Comparison of ENCODE assay signal across 21 cellular contexts in the genomic region with DNA sequence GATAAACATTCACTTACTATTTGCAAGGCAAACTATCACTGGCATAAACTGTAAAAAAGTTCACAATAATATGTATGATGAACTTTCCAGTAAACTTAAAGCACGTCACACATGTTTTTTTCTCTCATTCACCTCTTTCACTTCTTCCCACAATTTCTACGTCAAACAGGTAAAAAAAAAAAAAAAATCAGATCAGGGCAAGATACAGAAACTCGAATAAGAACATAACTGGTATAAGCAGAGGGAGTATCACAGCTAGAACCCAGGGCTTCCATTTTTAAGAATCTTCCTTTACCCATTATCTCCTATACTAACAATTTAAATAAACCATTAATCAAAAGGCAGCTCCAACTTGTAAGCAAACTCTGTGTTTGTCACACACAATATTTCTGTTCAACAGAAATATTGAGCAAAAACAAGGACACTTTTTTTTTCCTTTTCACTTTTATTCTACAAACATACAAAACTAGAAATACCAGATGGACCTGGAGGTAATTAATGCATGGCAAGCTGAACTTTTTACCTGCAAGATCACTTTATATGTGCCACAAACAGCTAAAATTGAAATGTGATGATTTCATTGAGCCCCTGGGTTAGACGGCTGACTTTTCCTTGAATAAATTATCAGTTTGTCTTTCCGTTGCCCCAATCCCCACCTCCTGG. TPM values are rescaled to one million over a fixed set of nuclear protein-coding genes. Genes with fewer than 3 reads are reported as not detected.
DNase-seq lines count a peak whose midpoint lies in the region; ATAC-seq and TF ChIP-seq lines count a peak whose summit lies in the region.
"Had no signal": no experiment of that assay in that cellular context is flagged by ENCODE, and none has a peak within 500 bp of the region (broad histone marks: within the 10 kb centered on the region; RNA-seq: fewer than 3 reads in every experiment).

No MANE protein-coding gene starts in this region.

- H3K36me3 ChIP-seq in GM23338 (ENCODE audit: insufficient read depth) (no peaks in the 10 kb centered on the region), hepatocyte (replicated peaks; ENCODE audit: insufficient read depth, low read depth) (no peaks in the 10 kb centered on the region)
- H3K36me3 ChIP-seq: BLaER1 treated with 17β-estradiol and CSF1 and Interleukin-3, amounts not matched to agents 10 nM and 100 nM had no signal

- H3K4me1 ChIP-seq in GM23338 (ENCODE audit: insufficient read depth) (peaks cover 12% of the 10 kb centered on the region), hepatocyte (ENCODE audit: insufficient read depth) (no peaks in the 10 kb centered on the region)
- H3K4me1 ChIP-seq: psoas muscle had no signal

- H3K9me3 ChIP-seq in hepatocyte (ENCODE audit: low read depth) = no peaks in the 10 kb centered on the region
- H3K9me3 ChIP-seq: BLaER1 treated with 17β-estradiol and CSF1 and Interleukin-3, amounts not matched to agents 10 nM and 100 nM; psoas muscle had no signal

- H3K27me3 Mint-ChIP-seq in activated CD4-positive, alpha-beta T cell treated with anti-CD3 and anti-CD28 coated beads, Interleukin-2, amount 10 ng/mL, durations not matched to agents 7 days and 5 days = no peaks in the 10 kb centered on the region
- peaks cover 8% of the 10 kb centered on the region for H3K27me3 Mint-ChIP-seq in GM23338 (ENCODE audit: insufficient read depth, low read depth, poor library complexity)
- H3K27me3 Mint-ChIP-seq in activated CD4-positive, alpha-beta memory T cell treated with anti-CD3 and anti-CD28 coated beads, Interleukin-2, amount 10 ng/mL, durations not matched to agents 7 days and 5 days = no peaks in the 10 kb centered on the region

- TF ChIP-seq CTCF in GM23338 (conservative IDR thresholded peaks at IDR 0.05; ENCODE audit: low read depth in 2 of 2) (no peak), hepatocyte (IDR thresholded peaks at IDR 0.05; ENCODE audit: poor library complexity) (no peak)

- no peaks in the 10 kb centered on the region for H4K20me1 ChIP-seq in GM23338 (replicated peaks; ENCODE audit: insufficient read depth)
- H4K20me1 ChIP-seq in hepatocyte (ENCODE audit: insufficient read depth, poor library complexity, severe bottlenecking) = no peaks in the 10 kb centered on the region
- H4K20me1 ChIP-seq: BLaER1 treated with 17β-estradiol and CSF1 and Interleukin-3, amounts not matched to agents 10 nM and 100 nM had no signal

- 81% methylated on average over 5 of the region's 5 CpGs for WGBS in hepatocyte (ENCODE audit: low lambda C conversion rate, missing lambda C conversion rate)

- H3K27ac Mint-ChIP-seq in activated CD4-positive, alpha-beta T cell treated with anti-CD3 and anti-CD28 coated beads, Interleukin-2, amount 10 ng/mL, durations not matched to agents 7 days and 5 days = peak overlapping the region; percentile 60
- H3K27ac Mint-ChIP-seq in GM23338 = peak overlapping the region; percentile 52
- peak overlapping the region; percentile 60 for H3K27ac Mint-ChIP-seq in activated CD4-positive, alpha-beta memory T cell treated with anti-CD3 and anti-CD28 coated beads, Interleukin-2, amount 10 ng/mL, durations not matched to agents 7 days and 5 days

- ATAC-seq in GM23338 = no peak
- no peak for ATAC-seq in HG02798 (IDR thresholded peaks at IDR 0.05; ENCODE audit: poor library complexity, unreplicated experiment)
- ATAC-seq: psoas muscle had no signal

- no peak overlapping the region for H3K4me3 Mint-ChIP-seq in activated CD4-positive, alpha-beta T cell treated with anti-CD3 and anti-CD28 coated beads, Interleukin-2, amount 10 ng/mL, durations not matched to agents 7 days and 5 days
- H3K4me3 Mint-ChIP-seq in GM23338 = no peak overlapping the region
- H3K4me3 Mint-ChIP-seq in activated CD4-positive, alpha-beta memory T cell treated with anti-CD3 and anti-CD28 coated beads, Interleukin-2, amount 10 ng/mL, durations not matched to agents 7 days and 5 days = no peak overlapping the region
- H3K4me3 Mint-ChIP-seq: neural crest cell had no signal

- H3F3A ChIP-seq in GM23338 (replicated peaks; ENCODE audit: low read depth) = no peaks in the 10 kb centered on the region

- H3K4me1 Mint-ChIP-seq in activated CD4-positive, alpha-beta T cell treated with anti-CD3 and anti-CD28 coated beads, Interleukin-2, amount 10 ng/mL, durations not matched to agents 7 days and 5 days = peaks cover 26% of the 10 kb centered on the region
- peaks cover 20% of the 10 kb centered on the region for H3K4me1 Mint-ChIP-seq in GM23338
- peaks cover 36% of the 10 kb centered on the region for H3K4me1 Mint-ChIP-seq in activated CD4-positive, alpha-beta memory T cell treated with anti-CD3 and anti-CD28 coated beads, Interleukin-2, amount 10 ng/mL, durations not matched to agents 7 days and 5 days

- H3K27me3 ChIP-seq in GM23338 (ENCODE audit: insufficient read depth) = no peaks in the 10 kb centered on the region
- no peaks in the 10 kb centered on the region for H3K27me3 ChIP-seq in hepatocyte
- H3K27me3 ChIP-seq: BLaER1 treated with 17β-estradiol and CSF1 and Interleukin-3, amounts not matched to agents 10 nM and 100 nM had no signal

- no peaks in the 10 kb centered on the region for H3K9me2 ChIP-seq in GM23338 (ENCODE audit: insufficient read depth)
- no peaks in the 10 kb centered on the region for H3K9me2 ChIP-seq in hepatocyte (replicated peaks; ENCODE audit: insufficient read depth)

- H3K79me2 ChIP-seq in GM23338 (replicated peaks; ENCODE audit: insufficient read depth) (no peaks in the 10 kb centered on the region), hepatocyte (no peaks in the 10 kb centered on the region)

- H3K27ac ChIP-seq in GM23338 (ENCODE audit: low read depth) (no peak overlapping the region; the same call in 1 of the 2 replicates), hepatocyte (peak overlapping the region; percentile 58)
- H3K27ac ChIP-seq: BLaER1 treated with 17β-estradiol and CSF1 and Interleukin-3, amounts not matched to agents 10 nM and 100 nM; HL-60; psoas muscle; skin epidermis had no signal

- POLR2A ChIA-PET in activated CD4-positive, alpha-beta T cell treated with anti-CD3 and anti-CD28 coated beads, Interleukin-2, amount 10 ng/mL, durations not matched to agents 7 days and 5 days (lab: Charles Lee) = no interaction called here
- POLR2A ChIA-PET in activated CD4-positive, alpha-beta memory T cell treated with anti-CD3 and anti-CD28 coated beads, Interleukin-2, amount 10 ng/mL, durations not matched to agents 7 days and 5 days (lab: Charles Lee) = interaction anchor here (0.7 to 1.4 kb wide), 3 partner anchors 16 to 507 kb away, joined by 3 to 6 read pairs (median 4); no protein-coding TSS in a partner anchor

- no peaks in the 10 kb centered on the region for H3K9me3 Mint-ChIP-seq in activated CD4-positive, alpha-beta T cell treated with anti-CD3 and anti-CD28 coated beads, Interleukin-2, amount 10 ng/mL, durations not matched to agents 7 days and 5 days
- no peaks in the 10 kb centered on the region for H3K9me3 Mint-ChIP-seq in GM23338
- peaks cover 2% of the 10 kb centered on the region for H3K9me3 Mint-ChIP-seq in activated CD4-positive, alpha-beta memory T cell treated with anti-CD3 and anti-CD28 coated beads, Interleukin-2, amount 10 ng/mL, durations not matched to agents 7 days and 5 days
- H3K9me3 Mint-ChIP-seq: neural crest cell had no signal

- H3K4me2 ChIP-seq in GM23338 (no peak overlapping the region), hepatocyte (no peak overlapping the region)
- H3K4me2 ChIP-seq: BLaER1 treated with 17β-estradiol and CSF1 and Interleukin-3, amounts not matched to agents 10 nM and 100 nM had no signal

- H3K4me3 ChIP-seq in GM23338 = no peak overlapping the region
- no peak overlapping the region for H3K4me3 ChIP-seq in hepatocyte
- H3K4me3 ChIP-seq: BLaER1 treated with 17β-estradiol and CSF1 and Interleukin-3, amounts not matched to agents 10 nM and 100 nM; psoas muscle; skin epidermis had no signal

- CTCF ChIA-PET in activated CD4-positive, alpha-beta T cell treated with anti-CD3 and anti-CD28 coated beads, Interleukin-2, amount 10 ng/mL, durations not matched to agents 7 days and 5 days (lab: Charles Lee) = interaction anchor here (0.6 to 1.6 kb wide), 6 partner anchors 10 to 283 kb away, joined by 3 to 5 read pairs (median 4); no protein-coding TSS in a partner anchor
- CTCF ChIA-PET in activated CD4-positive, alpha-beta memory T cell treated with anti-CD3 and anti-CD28 coated beads, Interleukin-2, amount 10 ng/mL, durations not matched to agents 7 days and 5 days (lab: Charles Lee) = interaction anchor here (0.6 to 1.6 kb wide), 4 partner anchors 28 to 139 kb away, joined by 3 to 4 read pairs (median 3); no protein-coding TSS in a partner anchor

- H3K36me3 Mint-ChIP-seq in activated CD4-positive, alpha-beta T cell treated with anti-CD3 and anti-CD28 coated beads, Interleukin-2, amount 10 ng/mL, durations not matched to agents 7 days and 5 days (ENCODE audit: low read depth) = no peaks in the 10 kb centered on the region
- no peaks in the 10 kb centered on the region for H3K36me3 Mint-ChIP-seq in GM23338 (ENCODE audit: low read depth)
- no peaks in the 10 kb centered on the region for H3K36me3 Mint-ChIP-seq in activated CD4-positive, alpha-beta memory T cell treated with anti-CD3 and anti-CD28 coated beads, Interleukin-2, amount 10 ng/mL, durations not matched to agents 7 days and 5 days (ENCODE audit: low read depth)

- peak overlapping the region; percentile 67; the same call in 1 of the 2 replicates for H2AFZ ChIP-seq in GM23338
- no peak overlapping the region for H2AFZ ChIP-seq in hepatocyte

- DNase-seq in activated CD4-positive, alpha-beta T cell treated with anti-CD3 and anti-CD28 coated beads, Interleukin-2, amount 10 ng/mL, durations not matched to agents 7 days and 5 days = no peak
- no peak for DNase-seq in activated CD4-positive, alpha-beta T cell treated with anti-CD3 and anti-CD28 coated beads, Interleukin-2, amount 50 U/mL, for 48 hours
- no peak for DNase-seq in GM23338 (ENCODE audit: low spot score)
- no peak for DNase-seq in activated CD4-positive, alpha-beta memory T cell treated with anti-CD3 and anti-CD28 coated beads, Interleukin-2, amount 10 ng/mL, durations not matched to agents 7 days and 5 days
- no peak for DNase-seq in hepatocyte (ENCODE audit: low spot score)
- no peak for DNase-seq in NCI-H2196 (lab: John Stamatoyannopoulos, UW; ENCODE audit: unreplicated experiment)
- no peak for DNase-seq in hypothalamus (lab: John Stamatoyannopoulos, UW)
- DNase-seq: activated CD4-positive, CD25-positive, alpha-beta regulatory T cell treated with anti-CD3 and anti-CD28 coated beads, Interleukin-2, amount 50 U/mL, for 72 hours; amniotic stem cell; caudate nucleus; DMS 273 treated with DMSO at 0.1 percent for 48 hours; NCI-H1694 treated with DMSO at 0.1 percent for 48 hours; NCI-H345; psoas muscle; stimulated activated CD4-positive, alpha-beta T cell treated with anti-CD3 and anti-CD28 coated beads, Interleukin-4, amount 100 ng/mL, for 1 hour; T-helper 9 cell had no signal

RNA-seq across cellular contexts. Expression of gene NSUN7, which starts 47.5 kb away (rescaled TPM):
- not detected for total RNA-seq in activated CD4-positive, alpha-beta T cell treated with anti-CD3 and anti-CD28 coated beads, Interleukin-2, amount 10 ng/mL, durations not matched to agents 7 days and 5 days
- total RNA-seq in GM23338 (2014; rRNA removed; shearing (Covaris generic)) = 28.8 and 31.3 TPM in 2 replicates
- polyA plus RNA-seq in GM23338 (2016; fragmentation: Nextera tagmentation; extraction: Ambion mirVana) = 27.3 and 29.0 TPM in 2 replicates
- total RNA-seq in activated CD4-positive, alpha-beta memory T cell treated with anti-CD3 and anti-CD28 coated beads, Interleukin-2, amount 10 ng/mL, durations not matched to agents 7 days and 5 days = 1 to 10 TPM in 1 of 2 experiments, under 1 TPM in 1; 0.48 to 1.0 TPM
- total RNA-seq in hepatocyte = 8.0 and 10.3 TPM in 2 replicates
- polyA plus RNA-seq in hepatocyte = 4.6 and 6.0 TPM in 2 replicates
